ENCODE assay signal across 8 cellular contexts in genomic region chr15:42750306-42750705, GRCh38.
"Had no signal": no experiment of that assay in that cellular context is flagged by ENCODE, and none has a peak within 500 bp of the region (broad histone marks: within the 10 kb centered on the region; RNA-seq: fewer than 3 reads in every experiment).

No MANE protein-coding gene starts in this region.

- H3K4me2 ChIP-seq: GM23338 had no signal

- H3K4me1 Mint-ChIP-seq: GM23338 had no signal

- DNase-seq: H9, HCEC 1CT, IMR-90, KBM-7 had no signal

- H3K4me3 ChIP-seq: GM23338 had no signal

- H3K27ac Mint-ChIP-seq: GM23338 had no signal

- FAIRE-seq: H1, H54, HTR-8/SVneo had no signal

- H3K4me3 Mint-ChIP-seq: GM23338, H9 had no signal

- H3K9me3 Mint-ChIP-seq: GM23338, H9 had no signal

- ATAC-seq: GM23338 had no signal

- H2AFZ ChIP-seq: GM23338 had no signal
